Comparison of ENCODE assay signal across 27 cellular contexts in the genomic region with DNA sequence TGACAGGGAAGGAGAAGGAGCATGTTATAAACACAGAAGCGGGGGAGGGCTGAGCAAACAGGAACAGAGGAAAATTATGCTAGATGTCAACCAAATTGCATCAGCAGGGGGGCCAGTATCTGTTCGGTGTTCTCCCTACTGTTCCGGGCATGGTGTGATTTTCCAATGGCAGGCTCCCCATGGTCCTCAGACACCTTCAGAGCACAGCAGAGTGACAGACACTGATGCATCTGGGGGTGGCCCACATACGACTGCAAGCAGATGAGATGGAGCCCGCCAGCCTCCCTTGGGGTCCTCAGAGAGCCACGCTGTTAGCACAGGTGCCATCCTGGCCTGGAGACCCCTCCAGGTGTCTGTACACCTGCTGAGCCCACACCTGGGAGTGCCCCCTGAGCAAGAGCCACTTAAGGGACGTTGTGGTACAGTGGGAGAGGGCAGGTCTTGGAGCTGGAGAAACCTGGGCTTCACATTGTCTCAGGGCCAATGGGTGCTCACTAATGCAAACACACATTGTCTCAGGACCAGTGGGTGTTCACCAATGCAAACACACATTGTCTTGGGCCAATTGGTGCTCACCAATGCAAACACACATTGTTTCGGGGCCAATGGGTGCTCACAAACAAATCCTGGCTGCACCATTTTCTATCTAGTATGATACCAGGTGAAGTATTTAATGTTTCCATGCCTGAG.
DNase-seq lines count a peak whose midpoint lies in the region; ATAC-seq and TF ChIP-seq lines count a peak whose summit lies in the region.
"Had no signal": no experiment of that assay in that cellular context is flagged by ENCODE, and none has a peak within 500 bp of the region (broad histone marks: within the 10 kb centered on the region; RNA-seq: fewer than 3 reads in every experiment).

No MANE protein-coding gene starts in this region.

- H3K4me1 Mint-ChIP-seq in activated T-helper 1 cell treated with anti-CD3 and anti-CD28 coated beads, Interleukin-12 subunit alpha, Interleukin-12 subunit beta, Interleukin-2, Interleukin-4 antibody, amounts not matched to agents 30 ng/mL and 10 ng/mL and 1 ng/mL, durations not matched to agents 14 hours and 24 hours and 36 hours (ENCODE audit: low read depth), result no peaks in the 10 kb centered on the region

- TF ChIP-seq RAD21 in neural cell (conservative IDR thresholded peaks at IDR 0.05), result peak; percentile 38

- H3K4me1 ChIP-seq in upper lobe of right lung, result no peaks in the 10 kb centered on the region
- H3K4me1 ChIP-seq: pancreas had no signal

- intact Hi-C loops in activated T-helper 1 cell treated with anti-CD3 and anti-CD28 coated beads, Interleukin-12 subunit alpha, Interleukin-12 subunit beta, Interleukin-2, Interleukin-4 antibody, amounts not matched to agents 30 ng/mL and 10 ng/mL and 1 ng/mL, durations not matched to agents 14 hours and 24 hours and 36 hours (cut with micrococcal nuclease), result no loop called here
- intact Hi-C loops in upper lobe of right lung (cut with DNase I), result no loop called here

- H3K27ac Mint-ChIP-seq in activated T-helper 1 cell treated with anti-CD3 and anti-CD28 coated beads, Interleukin-12 subunit alpha, Interleukin-12 subunit beta, Interleukin-2, Interleukin-4 antibody, amounts not matched to agents 30 ng/mL and 10 ng/mL and 1 ng/mL, durations not matched to agents 14 hours and 24 hours and 36 hours, result no peak overlapping the region
- H3K27ac Mint-ChIP-seq: nephron; T-helper 1 cell treated with Interleukin-12 subunit alpha and Interleukin-12 subunit beta and Interleukin-4 antibody, amounts not matched to agents 30 μg/mL and 1 μg/mL, for 36 hours had no signal

- H4K20me1 ChIP-seq in neural cell (ENCODE audit: insufficient read depth), result no peaks in the 10 kb centered on the region

- DNase-seq in NCI-H1105 (lab: John Stamatoyannopoulos, UW) (peak; percentile 51), NCI-H2081 (lab: John Stamatoyannopoulos, UW) (peak; percentile 90 to 97), NCI-H774 (lab: John Stamatoyannopoulos, UW) (peak; percentile 17), upper lobe of right lung (no peak)
- DNase-seq in stimulated activated naive CD8-positive, alpha-beta T cell treated with anti-CD3 and anti-CD28 coated beads, Interleukin-15, Interleukin-2, amounts not matched to agents 100 U/mL and 50 U/mL, for 24 hours, result no peak
- no peak for DNase-seq in activated T-helper 1 cell treated with anti-CD3 and anti-CD28 coated beads, Interleukin-12 subunit alpha, Interleukin-12 subunit beta, Interleukin-2, Interleukin-4 antibody, amounts not matched to agents 30 ng/mL and 10 ng/mL and 1 ng/mL, durations not matched to agents 14 hours and 24 hours and 36 hours (ENCODE audit: low spot score)
- DNase-seq: activated CD4-positive, alpha-beta T cell treated with anti-CD3 and anti-CD28 coated beads, Interleukin-2, amount 50 U/mL, for 48 hours; activated CD8-positive, alpha-beta memory T cell treated with anti-CD3 and anti-CD28 coated beads, Interleukin-2, amount 50 U/mL, for 4 hours; activated naive CD4-positive, alpha-beta T cell treated with anti-CD3 and anti-CD28 coated beads, Interleukin-2, amount 50 U/mL, for 16 hours; amygdala; effector memory CD4-positive, alpha-beta T cell; foreskin fibroblast; left cardiac atrium; mammary epithelial cell; MM.1S; NCI-H1694 treated with DMSO at 0.1 percent for 48 hours; NCI-H524 treated with DMSO at 0.1 percent for 48 hours; pancreas; trophoblast cell had no signal

- H3K9ac ChIP-seq in neural cell (ENCODE audit: low read length), result no peak overlapping the region
- H3K9ac ChIP-seq: BLaER1 treated with 17β-estradiol and CSF1 and Interleukin-3, amounts not matched to agents 10 nM and 100 nM; KMS-11 had no signal

- no peaks in the 10 kb centered on the region for H3K9me3 ChIP-seq in neural cell (ENCODE audit: low read length)
- H3K9me3 ChIP-seq in upper lobe of right lung, result no peaks in the 10 kb centered on the region
- H3K9me3 ChIP-seq: BLaER1 treated with 17β-estradiol and CSF1 and Interleukin-3, amounts not matched to agents 10 nM and 100 nM; pancreas; right atrium auricular region had no signal

- H3K36me3 ChIP-seq in neural cell (ENCODE audit: insufficient read depth, low read length), result no peaks in the 10 kb centered on the region
- H3K36me3 ChIP-seq in upper lobe of right lung, result no peaks in the 10 kb centered on the region
- H3K36me3 ChIP-seq: pancreas, right atrium auricular region had no signal

- H3K79me2 ChIP-seq in neural cell (replicated peaks; ENCODE audit: insufficient read depth, low read length), result no peaks in the 10 kb centered on the region

- peak overlapping the region; percentile 40 for H3K4me2 ChIP-seq in neural cell (ENCODE audit: low read length)
- H3K4me2 ChIP-seq: BLaER1 treated with 17β-estradiol and CSF1 and Interleukin-3, amounts not matched to agents 10 nM and 100 nM; KMS-11; smooth muscle cell had no signal

- peak overlapping the region; percentile 23 for H3K4me3 ChIP-seq in neural cell (ENCODE audit: low read length)
- H3K4me3 ChIP-seq in upper lobe of right lung, result no peak overlapping the region
- H3K4me3 ChIP-seq: BLaER1 treated with 17β-estradiol and CSF1 and Interleukin-3, amounts not matched to agents 10 nM and 100 nM; coronary artery; pancreas; right atrium auricular region; smooth muscle cell had no signal

- H2AFZ ChIP-seq in neural cell (ENCODE audit: low read depth, low read length), result no peak overlapping the region

- H3F3A ChIP-seq in neural cell (ENCODE audit: insufficient read depth, low read length, poor library complexity, severe bottlenecking), result no peaks in the 10 kb centered on the region

- H3K27ac ChIP-seq in neural cell (ENCODE audit: low read length) (peak overlapping the region; percentile 82), upper lobe of right lung (no peak overlapping the region)
- H3K27ac ChIP-seq: BLaER1 treated with 17β-estradiol and CSF1 and Interleukin-3, amounts not matched to agents 10 nM and 100 nM; coronary artery; KMS-11; pancreas; right atrium auricular region had no signal

- H3K9me2 ChIP-seq in neural cell (ENCODE audit: insufficient read depth, low read length), result no peaks in the 10 kb centered on the region

- TF ChIP-seq EP300 in neural cell (conservative IDR thresholded peaks at IDR 0.05; ENCODE audit: poor library complexity, severe bottlenecking), result peak; percentile 95

- H3K27me3 Mint-ChIP-seq in activated T-helper 1 cell treated with anti-CD3 and anti-CD28 coated beads, Interleukin-12 subunit alpha, Interleukin-12 subunit beta, Interleukin-2, Interleukin-4 antibody, amounts not matched to agents 30 ng/mL and 10 ng/mL and 1 ng/mL, durations not matched to agents 14 hours and 24 hours and 36 hours (ENCODE audit: insufficient read depth), result peaks cover 2% of the 10 kb centered on the region

- ATAC-seq in stimulated activated naive CD8-positive, alpha-beta T cell treated with anti-CD3 and anti-CD28 coated beads, Interleukin-15, Interleukin-2, amounts not matched to agents 100 U/mL and 50 U/mL, for 24 hours, result no peak
- ATAC-seq in upper lobe of right lung, result no peak
- ATAC-seq: left cardiac atrium, pancreas had no signal

- H3K36me3 Mint-ChIP-seq in activated T-helper 1 cell treated with anti-CD3 and anti-CD28 coated beads, Interleukin-12 subunit alpha, Interleukin-12 subunit beta, Interleukin-2, Interleukin-4 antibody, amounts not matched to agents 30 ng/mL and 10 ng/mL and 1 ng/mL, durations not matched to agents 14 hours and 24 hours and 36 hours (ENCODE audit: low read depth), result no peaks in the 10 kb centered on the region

- H3K27me3 ChIP-seq in neural cell (ENCODE audit: insufficient read depth, low read depth, low read length) (no peaks in the 10 kb centered on the region), upper lobe of right lung (no peaks in the 10 kb centered on the region)
- H3K27me3 ChIP-seq: BLaER1 treated with 17β-estradiol and CSF1 and Interleukin-3, amounts not matched to agents 10 nM and 100 nM; pancreas; right atrium auricular region had no signal

- TF ChIP-seq CTCF in neural cell (IDR thresholded peaks at IDR 0.05; ENCODE audit: poor library complexity, severe bottlenecking) (no peak), upper lobe of right lung (IDR thresholded peaks at IDR 0.05) (no peak)

- H3K4me3 Mint-ChIP-seq in activated T-helper 1 cell treated with anti-CD3 and anti-CD28 coated beads, Interleukin-12 subunit alpha, Interleukin-12 subunit beta, Interleukin-2, Interleukin-4 antibody, amounts not matched to agents 30 ng/mL and 10 ng/mL and 1 ng/mL, durations not matched to agents 14 hours and 24 hours and 36 hours, result no peak overlapping the region
- H3K4me3 Mint-ChIP-seq: nephron; T-helper 1 cell treated with Interleukin-12 subunit alpha and Interleukin-12 subunit beta and Interleukin-4 antibody, amounts not matched to agents 30 μg/mL and 1 μg/mL, for 36 hours had no signal

- no peaks in the 10 kb centered on the region for H3K9me3 Mint-ChIP-seq in activated T-helper 1 cell treated with anti-CD3 and anti-CD28 coated beads, Interleukin-12 subunit alpha, Interleukin-12 subunit beta, Interleukin-2, Interleukin-4 antibody, amounts not matched to agents 30 ng/mL and 10 ng/mL and 1 ng/mL, durations not matched to agents 14 hours and 24 hours and 36 hours
- H3K9me3 Mint-ChIP-seq: nephron; T-helper 1 cell treated with Interleukin-12 subunit alpha and Interleukin-12 subunit beta and Interleukin-4 antibody, amounts not matched to agents 30 μg/mL and 1 μg/mL, for 36 hours had no signal

TF ChIP-seq in neural cell, 6 proteins besides CTCF, POLR2A, EP300 and RAD21 (continues in another document):
- TF ChIP-seq, protein P1, sequence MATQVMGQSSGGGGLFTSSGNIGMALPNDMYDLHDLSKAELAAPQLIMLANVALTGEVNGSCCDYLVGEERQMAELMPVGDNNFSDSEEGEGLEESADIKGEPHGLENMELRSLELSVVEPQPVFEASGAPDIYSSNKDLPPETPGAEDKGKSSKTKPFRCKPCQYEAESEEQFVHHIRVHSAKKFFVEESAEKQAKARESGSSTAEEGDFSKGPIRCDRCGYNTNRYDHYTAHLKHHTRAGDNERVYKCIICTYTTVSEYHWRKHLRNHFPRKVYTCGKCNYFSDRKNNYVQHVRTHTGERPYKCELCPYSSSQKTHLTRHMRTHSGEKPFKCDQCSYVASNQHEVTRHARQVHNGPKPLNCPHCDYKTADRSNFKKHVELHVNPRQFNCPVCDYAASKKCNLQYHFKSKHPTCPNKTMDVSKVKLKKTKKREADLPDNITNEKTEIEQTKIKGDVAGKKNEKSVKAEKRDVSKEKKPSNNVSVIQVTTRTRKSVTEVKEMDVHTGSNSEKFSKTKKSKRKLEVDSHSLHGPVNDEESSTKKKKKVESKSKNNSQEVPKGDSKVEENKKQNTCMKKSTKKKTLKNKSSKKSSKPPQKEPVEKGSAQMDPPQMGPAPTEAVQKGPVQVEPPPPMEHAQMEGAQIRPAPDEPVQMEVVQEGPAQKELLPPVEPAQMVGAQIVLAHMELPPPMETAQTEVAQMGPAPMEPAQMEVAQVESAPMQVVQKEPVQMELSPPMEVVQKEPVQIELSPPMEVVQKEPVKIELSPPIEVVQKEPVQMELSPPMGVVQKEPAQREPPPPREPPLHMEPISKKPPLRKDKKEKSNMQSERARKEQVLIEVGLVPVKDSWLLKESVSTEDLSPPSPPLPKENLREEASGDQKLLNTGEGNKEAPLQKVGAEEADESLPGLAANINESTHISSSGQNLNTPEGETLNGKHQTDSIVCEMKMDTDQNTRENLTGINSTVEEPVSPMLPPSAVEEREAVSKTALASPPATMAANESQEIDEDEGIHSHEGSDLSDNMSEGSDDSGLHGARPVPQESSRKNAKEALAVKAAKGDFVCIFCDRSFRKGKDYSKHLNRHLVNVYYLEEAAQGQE (IDR thresholded peaks at IDR 0.05; ENCODE audit: borderline replicate concordance), result peak; percentile 79

Comparison
In these comparisons a context has a peak if more than half of its experiments do, and no peak if none do; other contexts are left out.
1. DNase-seq: peak in NCI-H1105 (single experiment), NCI-H2081 (2 of 2) and NCI-H774 (single experiment); none in stimulated activated naive CD8-positive, alpha-beta T cell treated with anti-CD3 and anti-CD28 coated beads, Interleukin-15, Interleukin-2, amounts not matched to agents 100 U/mL and 50 U/mL, for 24 hours (single experiment), activated T-helper 1 cell treated with anti-CD3 and anti-CD28 coated beads, Interleukin-12 subunit alpha, Interleukin-12 subunit beta, Interleukin-2, Interleukin-4 antibody, amounts not matched to agents 30 ng/mL and 10 ng/mL and 1 ng/mL, durations not matched to agents 14 hours and 24 hours and 36 hours (single experiment) and upper lobe of right lung (single experiment).